ENCODE assay signal across 25 cellular contexts in the genomic region with DNA sequence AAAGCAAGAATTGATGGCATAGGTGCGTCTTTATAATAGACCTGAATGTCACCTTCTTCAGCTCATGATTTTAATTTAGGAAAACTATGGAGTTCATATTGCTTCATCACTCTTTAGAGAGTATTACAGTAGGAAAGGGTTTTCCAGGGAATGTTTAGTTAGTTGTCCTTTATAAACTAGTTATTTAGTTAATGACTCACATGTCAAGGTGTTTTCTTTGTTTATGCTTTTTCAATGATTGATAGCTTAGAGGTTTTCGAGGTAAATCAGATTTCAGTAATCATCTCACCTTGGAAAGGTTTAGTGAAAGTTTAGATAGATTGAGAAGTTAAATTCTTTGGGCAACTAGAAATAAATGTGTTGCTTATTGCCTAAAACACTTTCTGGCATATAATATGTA.
"Had no signal": no experiment of that assay in that cellular context is flagged by ENCODE, and none has a peak within 500 bp of the region (broad histone marks: within the 10 kb centered on the region; RNA-seq: fewer than 3 reads in every experiment).

No MANE protein-coding gene starts in this region.

- H3K9me3 Mint-ChIP-seq: activated CD4-positive, alpha-beta memory T cell treated with anti-CD3 and anti-CD28 coated beads for 36 hours; activated naive CD4-positive, alpha-beta T cell treated with anti-CD3 and anti-CD28 coated beads, Interleukin-2, amount 50 U/mL, for 24 hours; activated naive CD8-positive, alpha-beta T cell treated with anti-CD3 and anti-CD28 coated beads, Interleukin-2, amount 50 U/mL, for 24 hours; activated T-helper 17 cell treated with anti-CD3 and anti-CD28 coated beads, Interleukin-2, amount 50 U/mL, for 72 hours; naive thymus-derived CD8-positive, alpha-beta T cell; stimulated activated effector memory CD8-positive, alpha-beta T cell treated with anti-CD3 and anti-CD28 coated beads, Interleukin-12 subunit alpha, Interleukin-12 subunit beta, amount 100 ng/mL, for 72 hours; stimulated activated naive CD8-positive, alpha-beta T cell treated with anti-CD3 and anti-CD28 coated beads, Interleukin-15, Interleukin-2, amounts not matched to agents 100 ng/mL and 50 ng/mL, for 24 hours had no signal

- H3K4me1 ChIP-seq: breast epithelium had no signal

- H3K4me3 ChIP-seq: breast epithelium, heart left ventricle, thoracic aorta had no signal

- H3K27ac ChIP-seq: breast epithelium, heart left ventricle had no signal

- ATAC-seq: activated naive CD8-positive, alpha-beta T cell treated with anti-CD3 and anti-CD28 coated beads, Interleukin-2, amount 50 U/mL, for 24 hours; activated T-helper 17 cell treated with anti-CD3 and anti-CD28 coated beads, Interleukin-2, amount 50 U/mL, for 72 hours; esophagus mucosa; heart left ventricle; naive thymus-derived CD8-positive, alpha-beta T cell; sciatic nerve; stimulated activated effector memory CD8-positive, alpha-beta T cell treated with anti-CD3 and anti-CD28 coated beads, Interleukin-12 subunit alpha, Interleukin-12 subunit beta, amount 100 ng/mL, for 72 hours had no signal

- H3K27me3 ChIP-seq: breast epithelium, heart left ventricle had no signal

- H3K4me3 Mint-ChIP-seq: activated CD4-positive, alpha-beta memory T cell treated with anti-CD3 and anti-CD28 coated beads for 36 hours; activated naive CD4-positive, alpha-beta T cell treated with anti-CD3 and anti-CD28 coated beads, Interleukin-2, amount 50 U/mL, for 24 hours; activated naive CD8-positive, alpha-beta T cell treated with anti-CD3 and anti-CD28 coated beads, Interleukin-2, amount 50 U/mL, for 24 hours; activated T-helper 17 cell treated with anti-CD3 and anti-CD28 coated beads, Interleukin-2, amount 50 U/mL, for 72 hours; naive thymus-derived CD8-positive, alpha-beta T cell; stimulated activated effector memory CD8-positive, alpha-beta T cell treated with anti-CD3 and anti-CD28 coated beads, Interleukin-12 subunit alpha, Interleukin-12 subunit beta, amount 100 ng/mL, for 72 hours; stimulated activated naive CD8-positive, alpha-beta T cell treated with anti-CD3 and anti-CD28 coated beads, Interleukin-15, Interleukin-2, amounts not matched to agents 100 ng/mL and 50 ng/mL, for 24 hours had no signal

- H3K9me3 ChIP-seq: breast epithelium, heart left ventricle, thoracic aorta had no signal

- DNase-seq: activated CD4-positive, alpha-beta memory T cell treated with anti-CD3 and anti-CD28 coated beads for 36 hours; activated CD4-positive, alpha-beta T cell treated with anti-CD3 and anti-CD28 coated beads for 4 hours; activated CD8-positive, alpha-beta memory T cell treated with anti-CD3 and anti-CD28 coated beads, Interleukin-2, amount 50 U/mL, for 4 hours; activated gamma-delta T cell treated with Interleukin-2 at 50 U/mL for 16 hours; activated naive CD8-positive, alpha-beta T cell treated with anti-CD3 and anti-CD28 coated beads, Interleukin-2, amount 50 U/mL, for 24 hours; activated T-cell treated with anti-CD3 and anti-CD28 coated beads, Interleukin-2, amount 50 U/mL, for 1 hour; amygdala; central memory CD4-positive, alpha-beta T cell; foreskin fibroblast; heart left ventricle; hypothalamus; midbrain; naive thymus-derived CD8-positive, alpha-beta T cell; retina; small intestine; stimulated activated CD4-positive, alpha-beta T cell treated with anti-CD3 and anti-CD28 coated beads, Interleukin-4, amount 100 ng/mL, for 24 hours; trophoblast cell had no signal

- H3K27me3 Mint-ChIP-seq: activated CD4-positive, alpha-beta memory T cell treated with anti-CD3 and anti-CD28 coated beads for 36 hours; activated naive CD4-positive, alpha-beta T cell treated with anti-CD3 and anti-CD28 coated beads, Interleukin-2, amount 50 U/mL, for 24 hours; activated naive CD8-positive, alpha-beta T cell treated with anti-CD3 and anti-CD28 coated beads, Interleukin-2, amount 50 U/mL, for 24 hours; activated T-helper 17 cell treated with anti-CD3 and anti-CD28 coated beads, Interleukin-2, amount 50 U/mL, for 72 hours; naive thymus-derived CD8-positive, alpha-beta T cell; stimulated activated naive CD8-positive, alpha-beta T cell treated with anti-CD3 and anti-CD28 coated beads, Interleukin-15, Interleukin-2, amounts not matched to agents 100 ng/mL and 50 ng/mL, for 24 hours had no signal

- H3K27ac Mint-ChIP-seq: activated CD4-positive, alpha-beta memory T cell treated with anti-CD3 and anti-CD28 coated beads for 36 hours; activated naive CD8-positive, alpha-beta T cell treated with anti-CD3 and anti-CD28 coated beads, Interleukin-2, amount 50 U/mL, for 24 hours; activated T-helper 17 cell treated with anti-CD3 and anti-CD28 coated beads, Interleukin-2, amount 50 U/mL, for 72 hours; stimulated activated effector memory CD8-positive, alpha-beta T cell treated with anti-CD3 and anti-CD28 coated beads, Interleukin-12 subunit alpha, Interleukin-12 subunit beta, amount 100 ng/mL, for 72 hours; stimulated activated naive CD8-positive, alpha-beta T cell treated with anti-CD3 and anti-CD28 coated beads, Interleukin-15, Interleukin-2, amounts not matched to agents 100 ng/mL and 50 ng/mL, for 24 hours had no signal
